In genomic region chr2:207459990-207460757, GRCh38 we compare ENCODE assay signal across 11 cellular contexts.
DNase-seq lines count a peak whose midpoint lies in the region; ATAC-seq and TF ChIP-seq lines count a peak whose summit lies in the region.
"Had no signal": no experiment of that assay in that cellular context is flagged by ENCODE, and none has a peak within 500 bp of the region (broad histone marks: within the 10 kb centered on the region; RNA-seq: fewer than 3 reads in every experiment).

No MANE protein-coding gene starts in this region.

- H3K9me3 ChIP-seq in suprapubic skin, result no peaks in the 10 kb centered on the region
- H3K9me3 ChIP-seq in tibial artery, result no peaks in the 10 kb centered on the region

- TF ChIP-seq POLR2A in suprapubic skin (IDR thresholded peaks at IDR 0.05), result no peak

- no peaks in the 10 kb centered on the region for H3K27me3 Mint-ChIP-seq in stimulated activated naive CD8-positive, alpha-beta T cell treated with anti-CD3 and anti-CD28 coated beads, Interleukin-15, amount 100 ng/mL, for 72 hours
- H3K27me3 Mint-ChIP-seq in stimulated activated naive B cell treated with anti-CD40 and anti-IgM and Interleukin-4, amounts not matched to agents 10 μg/mL and 1 μg/mL and 100 μg/mL, for 72 hours, result no peaks in the 10 kb centered on the region

- peak; percentile 68 for ATAC-seq in stimulated activated naive CD8-positive, alpha-beta T cell treated with anti-CD3 and anti-CD28 coated beads, Interleukin-15, Interleukin-2, amounts not matched to agents 100 U/mL and 50 U/mL, for 24 hours
- no peak for ATAC-seq in stimulated activated naive CD8-positive, alpha-beta T cell treated with anti-CD3 and anti-CD28 coated beads, Interleukin-15, amount 100 ng/mL, for 72 hours
- peak; percentile 85 for ATAC-seq in HG02588 (IDR thresholded peaks at IDR 0.05; ENCODE audit: unreplicated experiment)
- ATAC-seq in HG03558 (IDR thresholded peaks at IDR 0.05; ENCODE audit: extremely low read depth, unreplicated experiment), result peak; percentile 59
- peak; percentile 93 to 94 for ATAC-seq in stimulated activated naive B cell treated with anti-CD40 and anti-IgM and Interleukin-4, amounts not matched to agents 10 μg/mL and 1 μg/mL and 100 μg/mL, for 72 hours (replicated peaks)
- ATAC-seq: Right ventricle myocardium inferior had no signal

- no peak overlapping the region for H3K4me3 ChIP-seq in suprapubic skin
- no peak overlapping the region for H3K4me3 ChIP-seq in tibial artery

- H3K36me3 ChIP-seq in suprapubic skin (no peaks in the 10 kb centered on the region), tibial artery (no peaks in the 10 kb centered on the region)

- intact Hi-C loops in tibial artery (cut with DNase I; ENCODE audit: low total_unique reads), result no loop called here

- H3K27ac ChIP-seq in suprapubic skin, result no peak overlapping the region
- H3K27ac ChIP-seq in tibial artery, result no peak overlapping the region

- H3K4me3 Mint-ChIP-seq in stimulated activated naive CD8-positive, alpha-beta T cell treated with anti-CD3 and anti-CD28 coated beads, Interleukin-15, amount 100 ng/mL, for 72 hours, result peak overlapping the region in 1 of 2 donors; percentile 49
- peak overlapping the region; percentile 22 to 64 for H3K4me3 Mint-ChIP-seq in stimulated activated naive B cell treated with anti-CD40 and anti-IgM and Interleukin-4, amounts not matched to agents 10 μg/mL and 1 μg/mL and 100 μg/mL, for 72 hours

- no peak for DNase-seq in stimulated activated naive CD8-positive, alpha-beta T cell treated with anti-CD3 and anti-CD28 coated beads, Interleukin-15, Interleukin-2, amounts not matched to agents 100 U/mL and 50 U/mL, for 24 hours
- DNase-seq in stimulated activated naive CD8-positive, alpha-beta T cell treated with anti-CD3 and anti-CD28 coated beads, Interleukin-15, amount 100 ng/mL, for 72 hours, result no peak
- DNase-seq in stimulated activated naive B cell treated with anti-CD40 and anti-IgM and Interleukin-4, amounts not matched to agents 10 μg/mL and 1 μg/mL and 100 μg/mL, for 72 hours, result peak; percentile 8
- DNase-seq in suprapubic skin (ENCODE audit: low spot score in 2 of 2), result no peak
- DNase-seq in tibial artery, result no peak
- DNase-seq in activated naive CD4-positive, alpha-beta T cell treated with Interleukin-2 at 50 U/mL for 16 hours, result no peak
- DNase-seq: activated CD4-positive, alpha-beta T cell treated with anti-CD3 and anti-CD28 coated beads, Interleukin-2, amount 50 U/mL, for 1 hour; DMS79 treated with DMSO at 0.1 percent for 48 hours had no signal

- no peaks in the 10 kb centered on the region for H3K9me3 Mint-ChIP-seq in stimulated activated naive CD8-positive, alpha-beta T cell treated with anti-CD3 and anti-CD28 coated beads, Interleukin-15, amount 100 ng/mL, for 72 hours
- H3K9me3 Mint-ChIP-seq in stimulated activated naive B cell treated with anti-CD40 and anti-IgM and Interleukin-4, amounts not matched to agents 10 μg/mL and 1 μg/mL and 100 μg/mL, for 72 hours, result no peaks in the 10 kb centered on the region

- peaks cover 0 to 7% of the 10 kb centered on the region in 2 donors for H3K36me3 Mint-ChIP-seq in stimulated activated naive B cell treated with anti-CD40 and anti-IgM and Interleukin-4, amounts not matched to agents 10 μg/mL and 1 μg/mL and 100 μg/mL, for 72 hours

- 71% methylated on average over 7 of the region's 7 CpGs for WGBS in suprapubic skin

- H3K4me1 ChIP-seq in suprapubic skin (no peaks in the 10 kb centered on the region), tibial artery (no peaks in the 10 kb centered on the region)

- TF ChIP-seq CTCF in suprapubic skin (IDR thresholded peaks at IDR 0.05) (no peak), tibial artery (IDR thresholded peaks at IDR 0.05) (no peak)

- H3K4me1 Mint-ChIP-seq in stimulated activated naive CD8-positive, alpha-beta T cell treated with anti-CD3 and anti-CD28 coated beads, Interleukin-15, amount 100 ng/mL, for 72 hours, result peaks cover 27% of the 10 kb centered on the region
- peaks cover 12 to 17% of the 10 kb centered on the region in 2 donors for H3K4me1 Mint-ChIP-seq in stimulated activated naive B cell treated with anti-CD40 and anti-IgM and Interleukin-4, amounts not matched to agents 10 μg/mL and 1 μg/mL and 100 μg/mL, for 72 hours

- H3K27ac Mint-ChIP-seq in stimulated activated naive CD8-positive, alpha-beta T cell treated with anti-CD3 and anti-CD28 coated beads, Interleukin-15, amount 100 ng/mL, for 72 hours, result no peak overlapping the region
- peak overlapping the region; percentile 87 for H3K27ac Mint-ChIP-seq in stimulated activated naive B cell treated with anti-CD40 and anti-IgM and Interleukin-4, amounts not matched to agents 10 μg/mL and 1 μg/mL and 100 μg/mL, for 72 hours

- TF ChIP-seq EP300 in suprapubic skin (IDR thresholded peaks at IDR 0.05), result no peak

- no peaks in the 10 kb centered on the region for H3K27me3 ChIP-seq in suprapubic skin
- H3K27me3 ChIP-seq in tibial artery, result no peaks in the 10 kb centered on the region
